Comparison of ENCODE assay signal across 9 cellular contexts in the genomic region with DNA sequence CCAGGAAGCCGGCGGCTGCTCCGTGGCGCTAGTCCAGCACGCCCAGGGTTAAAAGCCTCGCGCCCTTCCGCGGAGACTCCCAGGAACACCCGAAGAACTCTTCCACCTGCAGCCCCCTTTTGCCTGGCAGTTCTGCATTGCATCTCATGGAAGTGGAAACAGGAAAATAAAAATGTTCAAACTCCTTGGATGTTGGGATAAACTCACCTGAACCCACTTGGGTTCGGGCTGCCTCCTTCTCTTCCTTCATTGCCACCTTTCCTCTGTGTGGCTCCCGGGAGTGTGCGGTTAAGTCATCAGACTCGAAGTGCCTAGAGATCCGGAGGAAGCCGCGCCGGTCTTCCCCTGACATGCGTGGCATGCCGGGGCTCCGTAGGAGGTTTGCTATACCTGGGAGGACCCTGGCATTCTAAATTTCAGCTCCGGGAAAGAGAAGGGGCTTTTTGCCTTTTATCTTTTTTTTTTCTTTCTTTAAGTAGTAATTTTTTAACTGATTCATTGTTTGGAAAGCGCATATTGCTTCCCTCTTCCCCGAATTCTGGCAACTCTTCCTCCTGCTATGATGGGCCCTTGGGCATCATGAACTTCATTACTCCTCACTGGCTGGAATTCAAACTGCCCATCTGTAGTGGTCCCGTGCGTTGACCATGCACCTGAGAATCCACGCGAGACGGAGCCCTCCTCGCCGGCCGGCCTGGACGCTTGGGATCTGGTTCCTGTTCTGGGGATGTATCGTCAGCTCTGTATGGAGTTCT.
A peak's percentile ranks its signal among the peaks of the same experiment; 100 is the strongest.
DNase-seq lines count a peak whose midpoint lies in the region; ATAC-seq and TF ChIP-seq lines count a peak whose summit lies in the region.
"Had no signal": no experiment of that assay in that cellular context is flagged by ENCODE, and none has a peak within 500 bp of the region (broad histone marks: within the 10 kb centered on the region; RNA-seq: fewer than 3 reads in every experiment).

No MANE protein-coding gene starts in this region.

- H3K4me3 ChIP-seq in breast epithelium (peak overlapping the region; percentile 26 to 71 (median 58)), tibial artery (peak overlapping the region; percentile 59 to 60)
- no peak overlapping the region for H3K4me3 ChIP-seq in CD8-positive, alpha-beta T cell (ENCODE audit: low read depth, low read length)

- POLR2A ChIA-PET in CD8-positive, alpha-beta T cell (lab: Charles Lee) = no interaction called here

- H3K4me3 Mint-ChIP-seq in CD8-positive, alpha-beta T cell = no peak overlapping the region
- H3K4me3 Mint-ChIP-seq in activated T-helper 1 cell treated with anti-CD3 and anti-CD28 coated beads, Interleukin-12 subunit alpha, Interleukin-12 subunit beta, Interleukin-2, Interleukin-4 antibody, amounts not matched to agents 30 ng/mL and 10 ng/mL and 1 ng/mL, durations not matched to agents 14 hours and 24 hours and 36 hours = no peak overlapping the region

- DNase-seq in NCI-H2227 (lab: John Stamatoyannopoulos, UW; ENCODE audit: unreplicated experiment) = peak; percentile 18
- no peak for DNase-seq in NCI-H2227 treated with DMSO at 0.1 percent for 48 hours (lab: John Stamatoyannopoulos, UW)
- DNase-seq in breast epithelium (ENCODE audit: low spot score in 2 of 2) = peak; percentile 18 to 52
- peak; percentile 58 for DNase-seq in left kidney (ENCODE audit: low read depth, low spot score)
- DNase-seq in tibial artery = peak in 1 of 2 donors; percentile 22
- DNase-seq in CD8-positive, alpha-beta T cell = no peak
- DNase-seq in activated T-helper 1 cell treated with anti-CD3 and anti-CD28 coated beads, Interleukin-12 subunit alpha, Interleukin-12 subunit beta, Interleukin-2, Interleukin-4 antibody, amounts not matched to agents 30 ng/mL and 10 ng/mL and 1 ng/mL, durations not matched to agents 14 hours and 24 hours and 36 hours (ENCODE audit: low spot score) = no peak

- H3K4me1 ChIP-seq in breast epithelium = no peaks in the 10 kb centered on the region
- H3K4me1 ChIP-seq in tibial artery = peaks cover 0 to 42% (median 22%) of the 10 kb centered on the region in 4 donors
- no peaks in the 10 kb centered on the region for H3K4me1 ChIP-seq in CD8-positive, alpha-beta T cell (ENCODE audit: insufficient read depth, low read length)

- no peak for TF ChIP-seq POLR2A in breast epithelium (IDR thresholded peaks at IDR 0.05)

- H3K36me3 ChIP-seq in breast epithelium (no peaks in the 10 kb centered on the region), tibial artery (no peaks in the 10 kb centered on the region)
- H3K36me3 ChIP-seq in CD8-positive, alpha-beta T cell (ENCODE audit: insufficient read depth, low read length) = no peaks in the 10 kb centered on the region

- CTCF ChIA-PET in CD8-positive, alpha-beta T cell (lab: Charles Lee) = no interaction called here

- TF ChIP-seq CTCF in breast epithelium (IDR thresholded peaks at IDR 0.05) (no peak), tibial artery (IDR thresholded peaks at IDR 0.05) (no peak)
- no peak for TF ChIP-seq CTCF in CD8-positive, alpha-beta T cell (IDR thresholded peaks at IDR 0.05)

- peaks cover 38% of the 10 kb centered on the region for H3K27me3 Mint-ChIP-seq in CD8-positive, alpha-beta T cell (ENCODE audit: low read depth)
- peaks cover 37% of the 10 kb centered on the region for H3K27me3 Mint-ChIP-seq in activated T-helper 1 cell treated with anti-CD3 and anti-CD28 coated beads, Interleukin-12 subunit alpha, Interleukin-12 subunit beta, Interleukin-2, Interleukin-4 antibody, amounts not matched to agents 30 ng/mL and 10 ng/mL and 1 ng/mL, durations not matched to agents 14 hours and 24 hours and 36 hours (ENCODE audit: insufficient read depth)

- H3K27me3 ChIP-seq in breast epithelium (peaks cover 0 to 15% of the 10 kb centered on the region in 2 donors), tibial artery (peaks cover 0 to 16% of the 10 kb centered on the region in 2 donors)
- H3K27me3 ChIP-seq in CD8-positive, alpha-beta T cell (ENCODE audit: insufficient read depth, low read length) = no peaks in the 10 kb centered on the region

- H3K36me3 Mint-ChIP-seq in CD8-positive, alpha-beta T cell = no peaks in the 10 kb centered on the region
- H3K36me3 Mint-ChIP-seq in activated T-helper 1 cell treated with anti-CD3 and anti-CD28 coated beads, Interleukin-12 subunit alpha, Interleukin-12 subunit beta, Interleukin-2, Interleukin-4 antibody, amounts not matched to agents 30 ng/mL and 10 ng/mL and 1 ng/mL, durations not matched to agents 14 hours and 24 hours and 36 hours (ENCODE audit: low read depth) = no peaks in the 10 kb centered on the region

- no peaks in the 10 kb centered on the region for H3K4me1 Mint-ChIP-seq in CD8-positive, alpha-beta T cell (ENCODE audit: low read depth)
- H3K4me1 Mint-ChIP-seq in activated T-helper 1 cell treated with anti-CD3 and anti-CD28 coated beads, Interleukin-12 subunit alpha, Interleukin-12 subunit beta, Interleukin-2, Interleukin-4 antibody, amounts not matched to agents 30 ng/mL and 10 ng/mL and 1 ng/mL, durations not matched to agents 14 hours and 24 hours and 36 hours (ENCODE audit: low read depth) = no peaks in the 10 kb centered on the region

- H3K9me3 ChIP-seq in breast epithelium (no peaks in the 10 kb centered on the region), tibial artery (no peaks in the 10 kb centered on the region)
- no peaks in the 10 kb centered on the region for H3K9me3 ChIP-seq in CD8-positive, alpha-beta T cell (ENCODE audit: low read length)

- no peaks in the 10 kb centered on the region for H3K9me3 Mint-ChIP-seq in CD8-positive, alpha-beta T cell
- no peaks in the 10 kb centered on the region for H3K9me3 Mint-ChIP-seq in activated T-helper 1 cell treated with anti-CD3 and anti-CD28 coated beads, Interleukin-12 subunit alpha, Interleukin-12 subunit beta, Interleukin-2, Interleukin-4 antibody, amounts not matched to agents 30 ng/mL and 10 ng/mL and 1 ng/mL, durations not matched to agents 14 hours and 24 hours and 36 hours
- H3K9me3 Mint-ChIP-seq: stimulated activated naive CD8-positive, alpha-beta T cell treated with anti-CD3 and anti-CD28 coated beads, Interleukin-15, Interleukin-2, amounts not matched to agents 100 ng/mL and 50 ng/mL, for 24 hours had no signal

- no peak overlapping the region for H3K27ac Mint-ChIP-seq in CD8-positive, alpha-beta T cell
- H3K27ac Mint-ChIP-seq in activated T-helper 1 cell treated with anti-CD3 and anti-CD28 coated beads, Interleukin-12 subunit alpha, Interleukin-12 subunit beta, Interleukin-2, Interleukin-4 antibody, amounts not matched to agents 30 ng/mL and 10 ng/mL and 1 ng/mL, durations not matched to agents 14 hours and 24 hours and 36 hours = no peak overlapping the region
- H3K27ac Mint-ChIP-seq: stimulated activated naive CD8-positive, alpha-beta T cell treated with anti-CD3 and anti-CD28 coated beads, Interleukin-15, Interleukin-2, amounts not matched to agents 100 ng/mL and 50 ng/mL, for 24 hours had no signal

- H3K27ac ChIP-seq in breast epithelium = no peak overlapping the region
- H3K27ac ChIP-seq in tibial artery = no peak overlapping the region
- no peak overlapping the region for H3K27ac ChIP-seq in CD8-positive, alpha-beta T cell (ENCODE audit: low read depth, low read length)

- intact Hi-C loops in breast epithelium (cut with DNase I; ENCODE audit: low total_unique reads) (no loop called here), tibial artery (cut with DNase I; ENCODE audit: low total_unique reads) (no loop called here)
- intact Hi-C loops in CD8-positive, alpha-beta T cell (cut with DNase I, micrococcal nuclease) = no loop called here
- intact Hi-C loops in activated T-helper 1 cell treated with anti-CD3 and anti-CD28 coated beads, Interleukin-12 subunit alpha, Interleukin-12 subunit beta, Interleukin-2, Interleukin-4 antibody, amounts not matched to agents 30 ng/mL and 10 ng/mL and 1 ng/mL, durations not matched to agents 14 hours and 24 hours and 36 hours (cut with micrococcal nuclease) = no loop called here

- ATAC-seq in CD8-positive, alpha-beta T cell = no peak
- ATAC-seq in HG02610 (IDR thresholded peaks at IDR 0.05; ENCODE audit: unreplicated experiment) = no peak

Comparison
In these comparisons a context has a peak if more than half of its experiments do, and no peak if none do; other contexts are left out.
1. DNase-seq: peak in NCI-H2227 (single experiment), breast epithelium (2 of 2) and left kidney (single experiment); none in NCI-H2227 treated with DMSO at 0.1 percent for 48 hours (single experiment), CD8-positive, alpha-beta T cell (0 of 7) and activated T-helper 1 cell treated with anti-CD3 and anti-CD28 coated beads, Interleukin-12 subunit alpha, Interleukin-12 subunit beta, Interleukin-2, Interleukin-4 antibody, amounts not matched to agents 30 ng/mL and 10 ng/mL and 1 ng/mL, durations not matched to agents 14 hours and 24 hours and 36 hours (single experiment).